19 cellular contexts compared by ENCODE assay signal in the genomic region with DNA sequence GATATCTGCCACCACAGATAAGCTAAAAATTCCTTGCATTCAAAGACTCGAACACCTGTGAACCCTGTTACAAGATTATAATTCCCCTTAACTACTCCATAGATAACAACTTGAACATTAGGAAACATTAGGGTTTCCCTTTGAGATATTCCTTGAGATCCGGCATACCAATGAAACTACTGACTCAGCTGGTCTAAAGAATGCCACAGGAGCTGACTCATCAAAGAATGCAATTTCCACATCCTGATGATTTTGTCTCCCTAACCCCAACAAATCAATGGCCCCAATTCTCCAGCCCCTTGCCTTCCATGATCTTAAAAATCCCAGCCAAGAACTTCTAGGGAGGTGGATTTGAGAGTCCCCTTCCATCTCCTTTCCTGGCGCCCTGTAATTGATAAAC. TPM values are rescaled to one million over a fixed set of nuclear protein-coding genes. Genes with fewer than 3 reads are reported as not detected.
DNase-seq lines count a peak whose midpoint lies in the region; ATAC-seq, FAIRE-seq and TF ChIP-seq lines count a peak whose summit lies in the region.
"Had no signal": no experiment of that assay in that cellular context is flagged by ENCODE, and none has a peak within 500 bp of the region (broad histone marks: within the 10 kb centered on the region; RNA-seq: fewer than 3 reads in every experiment).

No MANE protein-coding gene starts in this region.

- no peak overlapping the region for H3K14ac ChIP-seq in IMR-90 (replicated peaks; ENCODE audit: low read depth, low read length)

- H3K4me3 ChIP-seq in AG09309 (ENCODE audit: control insufficient read depth, low read depth, low read length) (no peak overlapping the region), IMR-90 (ENCODE audit: insufficient read depth, low read depth, low read length) (no peak overlapping the region), bronchial epithelial cell (ENCODE audit: low read depth, low read length) (no peak overlapping the region), neural progenitor cell (no peak overlapping the region)
- H3K4me3 ChIP-seq: coronary artery, GM23338, uterus had no signal

- peak; percentile 39 for DNase-seq in AG09309 (ENCODE audit: low read depth)
- DNase-seq in IMR-90: peak; percentile 67
- peak; percentile 88 for DNase-seq in bronchial epithelial cell (ENCODE audit: low read depth)
- DNase-seq in kidney glomerular epithelial cell (lab: John Stamatoyannopoulos, UW): peak; percentile 1
- no peak for DNase-seq in activated gamma-delta T cell treated with Interleukin-2 at 50 U/mL for 16 hours
- DNase-seq in DMS153 (lab: John Stamatoyannopoulos, UW): no peak
- DNase-seq in neural progenitor cell (ENCODE audit: low spot score): no peak
- DNase-seq in activated naive CD4-positive, alpha-beta T cell treated with anti-CD3 and anti-CD28 coated beads, Interleukin-2, amount 10 ng/mL, durations not matched to agents 7 days and 5 days: no peak
- DNase-seq: activated naive CD4-positive, alpha-beta T cell treated with Interleukin-2 at 50 U/mL for 16 hours; foreskin melanocyte; NK-92 treated with Interleukin-12 subunit alpha and Interleukin-12 subunit beta, amount 100 ng/mL, for 24 hours; stimulated activated CD8-positive, alpha-beta memory T cell treated with anti-CD3 and anti-CD28 coated beads, Interleukin-4, amount 100 ng/mL, for 48 hours; uterus had no signal

- no peaks in the 10 kb centered on the region for H3K79me2 ChIP-seq in neural progenitor cell (ENCODE audit: low read depth)

- TF ChIP-seq RAD21 in IMR-90 (IDR thresholded peaks at IDR 0.05; ENCODE audit: low read length): no peak

- H3K9me1 ChIP-seq in IMR-90 (ENCODE audit: insufficient read depth, low read length): no peaks in the 10 kb centered on the region

- peak; percentile 62 for ATAC-seq in IMR-90 (ENCODE audit: low read depth)
- ATAC-seq: GM23338 had no signal

- H3K9me3 Mint-ChIP-seq in neural progenitor cell: peaks cover 19% of the 10 kb centered on the region
- peaks cover 28% of the 10 kb centered on the region for H3K9me3 Mint-ChIP-seq in activated naive CD4-positive, alpha-beta T cell treated with anti-CD3 and anti-CD28 coated beads, Interleukin-2, amount 10 ng/mL, durations not matched to agents 7 days and 5 days

- H3K27me3 ChIP-seq in IMR-90 (ENCODE audit: control insufficient read depth, insufficient read depth, low read length) (no peaks in the 10 kb centered on the region), bronchial epithelial cell (ENCODE audit: control insufficient read depth, insufficient read depth, low read length) (no peaks in the 10 kb centered on the region), neural progenitor cell (no peaks in the 10 kb centered on the region)
- H3K27me3 ChIP-seq: uterus had no signal

- H3F3A ChIP-seq in neural progenitor cell (ENCODE audit: low read depth): no peaks in the 10 kb centered on the region

- H3K36me3 Mint-ChIP-seq in neural progenitor cell: no peaks in the 10 kb centered on the region
- no peaks in the 10 kb centered on the region for H3K36me3 Mint-ChIP-seq in activated naive CD4-positive, alpha-beta T cell treated with anti-CD3 and anti-CD28 coated beads, Interleukin-2, amount 10 ng/mL, durations not matched to agents 7 days and 5 days

- H3K27ac Mint-ChIP-seq in neural progenitor cell: no peak overlapping the region
- no peak overlapping the region for H3K27ac Mint-ChIP-seq in activated naive CD4-positive, alpha-beta T cell treated with anti-CD3 and anti-CD28 coated beads, Interleukin-2, amount 10 ng/mL, durations not matched to agents 7 days and 5 days
- H3K27ac Mint-ChIP-seq: GM23338, progenitor cell of endocrine pancreas had no signal

- no peak overlapping the region for H3K9ac ChIP-seq in IMR-90 (ENCODE audit: low read depth, low read length)
- H3K9ac ChIP-seq in neural progenitor cell: no peak overlapping the region

- H4K5ac ChIP-seq in IMR-90 (ENCODE audit: low read depth, low read length): no peak overlapping the region

- POLR2A ChIA-PET in IMR-90 (lab: Charles Lee; ENCODE audit: unreplicated experiment): no interaction called here

- H3K4me1 ChIP-seq in IMR-90 (ENCODE audit: control insufficient read depth, insufficient read depth, low read length): no peaks in the 10 kb centered on the region
- H3K4me1 ChIP-seq in neural progenitor cell: no peaks in the 10 kb centered on the region
- H3K4me1 ChIP-seq: uterus had no signal

- H3K27me3 Mint-ChIP-seq in neural progenitor cell (ENCODE audit: insufficient read depth, low read depth): no peaks in the 10 kb centered on the region
- H3K27me3 Mint-ChIP-seq in activated naive CD4-positive, alpha-beta T cell treated with anti-CD3 and anti-CD28 coated beads, Interleukin-2, amount 10 ng/mL, durations not matched to agents 7 days and 5 days: no peaks in the 10 kb centered on the region

- TF ChIP-seq POLR2A in IMR-90 (IDR thresholded peaks at IDR 0.05; ENCODE audit: low read depth, low read length): no peak

- dilution Hi-C loops in IMR-90 (cut with HindIII; ENCODE audit: low sequenced_read_pairs, unreplicated experiment): no loop called here

- peaks cover 6% of the 10 kb centered on the region for H3K9me3 ChIP-seq in IMR-90 (ENCODE audit: control insufficient read depth, insufficient read depth, low read length)
- H3K9me3 ChIP-seq in neural progenitor cell (ENCODE audit: low read depth): no peaks in the 10 kb centered on the region
- H3K9me3 ChIP-seq: uterus had no signal

- H3K27ac ChIP-seq in IMR-90 (ENCODE audit: insufficient read depth, low read length) (no peak overlapping the region), neural progenitor cell (no peak overlapping the region)
- H3K27ac ChIP-seq: C4-2B, coronary artery, uterus had no signal

- no peak overlapping the region for H3K23ac ChIP-seq in IMR-90 (ENCODE audit: low read depth, low read length)

- BruUV-seq in IMR-90 (replicated peaks; lab: Mats Ljungman, UMichigan): no TSS peak

- H2BK15ac ChIP-seq in IMR-90 (ENCODE audit: low read depth, low read length): no peak overlapping the region

- H2BK5ac ChIP-seq in IMR-90 (ENCODE audit: low read depth, low read length, poor library complexity, severe bottlenecking): no peak overlapping the region

- no peak for FAIRE-seq in bronchial epithelial cell (lab: Jason Lieb, UNC)
- FAIRE-seq: GM18507, islet of Langerhans had no signal

- WGBS in IMR-90 (ENCODE audit: extremely low coverage in 2 of 2, insufficient read length in 1 of 2), 2 experiments: 29% methylated on average over 1 of the region's 3 CpGs; no CpG with 5 or more reads in 1 of the 2 experiments

- no peaks in the 10 kb centered on the region for H3K79me1 ChIP-seq in IMR-90 (ENCODE audit: low read depth in 1 of 2, low read length in 2 of 2)

- peak overlapping the region; percentile 44 for H2AFZ ChIP-seq in IMR-90 (replicated peaks; ENCODE audit: low read length, poor library complexity)
- no peak overlapping the region for H2AFZ ChIP-seq in neural progenitor cell (replicated peaks)
- H2AFZ ChIP-seq: GM23338 had no signal

- no peak overlapping the region for H3K56ac ChIP-seq in IMR-90 (ENCODE audit: extremely low read depth, insufficient read depth, low read length)

- CTCF ChIA-PET in IMR-90 (lab: Yijun Ruan, JAX): no interaction called here
- CTCF ChIA-PET in activated naive CD4-positive, alpha-beta T cell treated with anti-CD3 and anti-CD28 coated beads, Interleukin-2, amount 10 ng/mL, durations not matched to agents 7 days and 5 days (lab: Charles Lee): interaction anchor here (0.6 kb wide), 1 partner anchor 95 kb away, joined by 3 read pairs; no protein-coding TSS in a partner anchor

- no peak overlapping the region for H3K4me3 Mint-ChIP-seq in neural progenitor cell
- H3K4me3 Mint-ChIP-seq in activated naive CD4-positive, alpha-beta T cell treated with anti-CD3 and anti-CD28 coated beads, Interleukin-2, amount 10 ng/mL, durations not matched to agents 7 days and 5 days: no peak overlapping the region
- H3K4me3 Mint-ChIP-seq: GM23338 had no signal

- no peak overlapping the region for H4K8ac ChIP-seq in IMR-90 (ENCODE audit: low read depth in 2 of 2, low read length in 2 of 2)

- H2BK20ac ChIP-seq in IMR-90 (ENCODE audit: low read depth, low read length): no peak overlapping the region

- no peak overlapping the region for H3K4ac ChIP-seq in IMR-90 (ENCODE audit: low read depth, low read length)

- H4K20me1 ChIP-seq in IMR-90 (ENCODE audit: insufficient read depth, low read length) (no peaks in the 10 kb centered on the region), neural progenitor cell (ENCODE audit: low read depth) (no peaks in the 10 kb centered on the region)

- intact Hi-C loops in IMR-90 (cut with micrococcal nuclease): no loop called here

- no peak overlapping the region for H2BK120ac ChIP-seq in IMR-90 (ENCODE audit: low read depth, low read length)

- no peak for TF ChIP-seq CTCF in AG09309 (IDR thresholded peaks at IDR 0.05; ENCODE audit: control insufficient read depth, insufficient read depth, low read depth, low read length, missing control alignments)
- no peak for TF ChIP-seq CTCF in IMR-90 (conservative IDR thresholded peaks at IDR 0.05; ENCODE audit: low read depth, low read length)
- no peak for TF ChIP-seq CTCF in bronchial epithelial cell (IDR thresholded peaks at IDR 0.05; ENCODE audit: insufficient read depth, low read length, severe bottlenecking)
- TF ChIP-seq CTCF in neural progenitor cell (IDR thresholded peaks at IDR 0.05): no peak

- H3K36me3 ChIP-seq in IMR-90 (ENCODE audit: control insufficient read depth, insufficient read depth, low read length) (no peaks in the 10 kb centered on the region), bronchial epithelial cell (ENCODE audit: control insufficient read depth, insufficient read depth, low read length) (no peaks in the 10 kb centered on the region), neural progenitor cell (no peaks in the 10 kb centered on the region)
- H3K36me3 ChIP-seq: uterus had no signal

- H4K91ac ChIP-seq in IMR-90 (ENCODE audit: insufficient read depth, low read depth, low read length): no peak overlapping the region

- H2AK9ac ChIP-seq in IMR-90 (replicated peaks; ENCODE audit: low read depth, low read length, poor library complexity): peak overlapping the region; percentile 74

- no peak overlapping the region for H3K18ac ChIP-seq in IMR-90 (ENCODE audit: low read depth, low read length)

- H2AK5ac ChIP-seq in IMR-90 (ENCODE audit: low read depth, low read length): no peak overlapping the region

- H3K4me1 Mint-ChIP-seq in neural progenitor cell: no peaks in the 10 kb centered on the region
- H3K4me1 Mint-ChIP-seq in activated naive CD4-positive, alpha-beta T cell treated with anti-CD3 and anti-CD28 coated beads, Interleukin-2, amount 10 ng/mL, durations not matched to agents 7 days and 5 days: peaks cover 3% of the 10 kb centered on the region
- H3K4me1 Mint-ChIP-seq: GM23338 had no signal

- in situ Hi-C loops in IMR-90 (cut with MboI; ENCODE audit: low sequenced_read_pairs): no loop called here

- no peak overlapping the region for H3K4me2 ChIP-seq in IMR-90 (ENCODE audit: low read depth, low read length)
- no peak overlapping the region for H3K4me2 ChIP-seq in neural progenitor cell
- H3K4me2 ChIP-seq: GM23338 had no signal

RNA-seq across cellular contexts. Expression of gene ZNF599, which starts 35.6 kb away (rescaled TPM):
- total RNA-seq in IMR-90 (2012; rRNA removed) (3.4 and 4.2 TPM in 2 replicates), bronchial epithelial cell (1.9 and 2.4 TPM in 2 replicates), neural progenitor cell (ENCODE audit: low replicate concordance) (7.6 and 12.7 TPM in 2 replicates)
- 5.9 and 6.5 TPM in 2 replicates for polyA plus RNA-seq in IMR-90 (2012; rRNA removed)
- 8.1 and 8.5 TPM in 2 replicates for polyA plus RNA-seq in IMR-90 (2012; cell fraction: cytosol; rRNA removed)
- polyA plus RNA-seq in IMR-90 (2012; cell fraction: nucleus; rRNA removed; ENCODE audit: low replicate concordance): 8.8 and 8.9 TPM in 2 replicates

Comparison
In these comparisons a context has a peak if more than half of its experiments do, and no peak if none do; other contexts are left out.
1. DNase-seq: peak in AG09309 (single experiment), IMR-90 (single experiment), bronchial epithelial cell (single experiment) and kidney glomerular epithelial cell (single experiment); none in activated gamma-delta T cell treated with Interleukin-2 at 50 U/mL for 16 hours (single experiment), DMS153 (single experiment), neural progenitor cell (single experiment) and activated naive CD4-positive, alpha-beta T cell treated with anti-CD3 and anti-CD28 coated beads, Interleukin-2, amount 10 ng/mL, durations not matched to agents 7 days and 5 days (single experiment).